8 cellular contexts compared by ENCODE assay signal in genomic region chr20:57707849-57708693, GRCh38. TPM values are rescaled to one million over a fixed set of nuclear protein-coding genes. Genes with fewer than 3 reads are reported as not detected.
DNase-seq lines count a peak whose midpoint lies in the region; ATAC-seq and TF ChIP-seq lines count a peak whose summit lies in the region.

No MANE protein-coding gene starts in this region.

- intact Hi-C loops in heart left ventricle (cut with DNase I): loop anchor here in 4 of 10 donors (2.0 to 5.0 kb wide), 3 partner anchors 36 to 53 kb away; no protein-coding TSS in a partner anchor

- TF ChIP-seq CTCF in WI38 (IDR thresholded peaks at IDR 0.05; ENCODE audit: low read depth, low read length): no peak
- no peak for TF ChIP-seq CTCF in heart left ventricle (IDR thresholded peaks at IDR 0.05)

- H3K9me3 ChIP-seq in ES-I3 (ENCODE audit: control insufficient read depth, insufficient read depth, low read length) (no peaks in the 10 kb centered on the region), heart left ventricle (no peaks in the 10 kb centered on the region)

- H3K4me3 ChIP-seq in WI38 (ENCODE audit: low read depth, low read length): peak overlapping the region; percentile 76
- peak overlapping the region; percentile 33 to 96 (median 77) for H3K4me3 ChIP-seq in heart left ventricle
- H3K4me3 ChIP-seq in rectal smooth muscle tissue (ENCODE audit: low read length): peak overlapping the region; percentile 68

- H3K27me3 ChIP-seq in heart left ventricle (peaks cover 0 to 3% (median 0%) of the 10 kb centered on the region in 9 donors), rectal smooth muscle tissue (ENCODE audit: control insufficient read depth, insufficient read depth, low read length) (no peaks in the 10 kb centered on the region)

- H3K27ac ChIP-seq in heart left ventricle (peak overlapping the region; percentile 26 to 98 (median 82)), rectal smooth muscle tissue (ENCODE audit: low read depth, low read length) (peak overlapping the region; percentile 60)

- peaks cover 10% of the 10 kb centered on the region for H3K4me1 ChIP-seq in ES-I3 (ENCODE audit: insufficient read depth, low read length)
- H3K4me1 ChIP-seq in heart left ventricle: peaks cover 0 to 68% (median 25%) of the 10 kb centered on the region in 12 donors
- H3K4me1 ChIP-seq in rectal smooth muscle tissue (ENCODE audit: control insufficient read depth, insufficient read depth, low read length): peaks cover 8% of the 10 kb centered on the region

- peak in 1 of 5 donors; percentile 29 for DNase-seq in heart left ventricle
- no peak for DNase-seq in DMS153 treated with DMSO at 0.1 percent for 48 hours (lab: John Stamatoyannopoulos, UW; ENCODE audit: unreplicated experiment)
- no peak for DNase-seq in T1000 (lab: John Stamatoyannopoulos, UW)
- no peak for DNase-seq in NCI-H2029 treated with DMSO at 0.1 percent for 48 hours (lab: John Stamatoyannopoulos, UW)

- WGBS in heart left ventricle, 4 donors: 50 to 63% (median 54%) methylated on average over 19 to 23 of the region's 23 CpGs

- H3K36me3 ChIP-seq in ES-I3 (ENCODE audit: insufficient read depth, low read length): no peaks in the 10 kb centered on the region; the same call in 1 of the 2 replicates
- H3K36me3 ChIP-seq in heart left ventricle: no peaks in the 10 kb centered on the region
- H3K36me3 ChIP-seq in rectal smooth muscle tissue (ENCODE audit: control insufficient read depth, insufficient read depth, low read length): no peaks in the 10 kb centered on the region

- no peak for TF ChIP-seq POLR2A in heart left ventricle (IDR thresholded peaks at IDR 0.05)

- peak overlapping the region; percentile 79 for H3K9ac ChIP-seq in ES-I3 (ENCODE audit: low read depth, low read length)
- H3K9ac ChIP-seq in rectal smooth muscle tissue (ENCODE audit: low read length): no peak overlapping the region

- ATAC-seq in heart left ventricle: peak; percentile 47 to 60 (median 58)
- ATAC-seq in esophagus mucosa: no peak

RNA-seq across cellular contexts. Expression of gene PMEPA1, which starts 1.7 kb away (rescaled TPM):
- total RNA-seq in heart left ventricle: 10 to 100 TPM; 25.1 to 91.4 (median 30.0) TPM
- 100 to 1,000 TPM in 1 of 2 donors, 10 to 100 TPM in 1; 12.6 to 115 TPM for polyA plus RNA-seq in heart left ventricle
- 2.7 TPM for total RNA-seq in esophagus mucosa
